Comparison of ENCODE assay signal across 24 cellular contexts in the genomic region with DNA sequence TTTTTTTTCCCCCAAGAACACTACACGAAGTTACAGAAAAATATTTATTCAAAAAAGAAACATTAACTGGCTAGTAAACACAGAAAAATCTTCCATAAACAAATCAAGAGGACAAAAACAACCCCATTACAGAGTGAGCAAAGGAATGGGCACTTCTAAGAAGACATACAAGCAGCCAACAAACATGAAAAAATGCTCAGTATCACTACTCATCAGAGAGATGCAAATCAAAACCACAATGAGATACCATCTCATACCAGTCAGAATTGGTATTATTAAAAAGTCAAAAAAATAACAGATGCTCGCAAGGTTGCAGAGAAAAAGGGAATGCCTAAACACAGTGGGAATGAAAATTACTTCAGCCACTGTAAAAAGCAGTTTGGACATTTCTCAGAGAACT.
DNase-seq lines count a peak whose midpoint lies in the region; ATAC-seq and TF ChIP-seq lines count a peak whose summit lies in the region.
"Had no signal": no experiment of that assay in that cellular context is flagged by ENCODE, and none has a peak within 500 bp of the region (broad histone marks: within the 10 kb centered on the region; RNA-seq: fewer than 3 reads in every experiment).

No MANE protein-coding gene starts in this region.

- CTCF ChIA-PET in BJ (lab: Yijun Ruan, JAX), result no interaction called here

- intact Hi-C loops in Right ventricle myocardium superior (cut with DNase I), result no loop called here

- DNase-seq in BJ (ENCODE audit: low read depth), result peak; percentile 8
- peak; percentile 58 for DNase-seq in NCI-H526 treated with DMSO at 0.1 percent for 48 hours (lab: John Stamatoyannopoulos, UW)
- DNase-seq in fibroblast of gingiva (ENCODE audit: low read depth), result peak; percentile 41
- DNase-seq in Right ventricle myocardium superior, result no peak
- DNase-seq in stimulated activated CD4-positive, alpha-beta T cell treated with anti-CD3 and anti-CD28 coated beads, Interleukin-4, amount 100 ng/mL, for 1 hour, result no peak
- no peak for DNase-seq in SHP77 treated with DMSO at 0.1 percent for 48 hours (lab: John Stamatoyannopoulos, UW)
- DNase-seq in iPS-NIHi11 (ENCODE audit: low spot score), result no peak
- DNase-seq: activated CD4-positive, alpha-beta memory T cell treated with anti-CD3 and anti-CD28 coated beads for 36 hours; activated gamma-delta T cell treated with Interleukin-2 at 50 U/mL for 16 hours; activated T-cell treated with anti-CD3 and anti-CD28 coated beads for 4 hours; amygdala; effector CD4-positive, alpha-beta T cell; left cardiac atrium; mesendoderm; MV-4-11; naive thymus-derived CD8-positive, alpha-beta T cell; NCI-H1694 treated with DMSO at 0.1 percent for 48 hours; PC-9; right cardiac atrium; stimulated activated CD4-positive, alpha-beta T cell treated with anti-CD3 and anti-CD28 coated beads, Interleukin-15, amount 100 ng/mL, for 24 hours; T-helper 17 cell had no signal

- no peaks in the 10 kb centered on the region for H3K27me3 ChIP-seq in BJ (ENCODE audit: control insufficient read depth, insufficient read depth, low read length)
- H3K27me3 ChIP-seq: SJSA1 had no signal

- POLR2A ChIA-PET in BJ (lab: Charles Lee), result no interaction called here

- H3K4me3 ChIP-seq in BJ (ENCODE audit: low read depth, low read length), result no peak overlapping the region
- H3K4me3 ChIP-seq: A549, PC-9, SJSA1 had no signal

- no peak for TF ChIP-seq CTCF in BJ (IDR thresholded peaks at IDR 0.05; ENCODE audit: insufficient read depth, low read depth, low read length)

- no peaks in the 10 kb centered on the region for H3K36me3 ChIP-seq in BJ (ENCODE audit: control insufficient read depth, insufficient read depth, low read length)

- ATAC-seq in GM19351 (IDR thresholded peaks at IDR 0.05; ENCODE audit: unreplicated experiment) (peak; percentile 52), Right ventricle myocardium superior (ENCODE audit: poor library complexity) (no peak)
- ATAC-seq: A549; left cardiac atrium; naive thymus-derived CD8-positive, alpha-beta T cell; right cardiac atrium; T-helper 17 cell had no signal

Comparison
In these comparisons a context has a peak if more than half of its experiments do, and no peak if none do; other contexts are left out.
1. DNase-seq: peak in BJ (single experiment), NCI-H526 treated with DMSO at 0.1 percent for 48 hours (single experiment) and fibroblast of gingiva (single experiment); none in Right ventricle myocardium superior (single experiment), stimulated activated CD4-positive, alpha-beta T cell treated with anti-CD3 and anti-CD28 coated beads, Interleukin-4, amount 100 ng/mL, for 1 hour (single experiment), SHP77 treated with DMSO at 0.1 percent for 48 hours (single experiment) and iPS-NIHi11 (single experiment).